ENCODE assay signal across 8 cellular contexts in the genomic region with DNA sequence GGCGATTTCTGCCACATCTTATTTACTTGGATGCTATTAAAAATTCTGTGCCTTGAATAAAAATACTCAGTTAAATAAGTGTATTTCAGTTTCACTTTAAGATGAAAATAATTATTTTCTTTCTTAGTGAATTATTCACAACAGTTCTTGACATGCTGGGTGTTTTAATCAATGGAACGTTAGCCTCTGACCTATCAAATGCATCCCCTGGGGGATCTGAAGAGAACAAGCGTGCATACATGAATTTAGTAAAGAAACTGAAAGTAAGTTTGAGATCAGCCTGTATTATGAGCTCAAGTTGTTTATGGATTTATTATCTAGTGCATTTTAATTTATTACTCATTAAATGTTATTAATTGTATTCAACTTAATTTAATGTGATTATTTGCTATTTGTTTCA. TPM values are rescaled to one million over a fixed set of nuclear protein-coding genes. Genes with fewer than 3 reads are reported as not detected.
A peak's percentile ranks its signal among the peaks of the same experiment; 100 is the strongest.
DNase-seq lines count a peak whose midpoint lies in the region; ATAC-seq, FAIRE-seq and TF ChIP-seq lines count a peak whose summit lies in the region.

No MANE protein-coding gene starts in this region.

- 83% methylated on average over 3 of the region's 3 CpGs for WGBS in mammary epithelial cell (ENCODE audit: low coverage, missing lambda C conversion rate)

- dilution Hi-C loops in mammary epithelial cell (cut with HindIII; ENCODE audit: low sequenced_read_pairs) = no loop called here

- no peaks in the 10 kb centered on the region for H3K79me2 ChIP-seq in mammary epithelial cell (ENCODE audit: insufficient read depth, low read length)

- BruUV-seq in mammary epithelial cell (replicated peaks; lab: Mats Ljungman, UMichigan) = no TSS peak

- DNase-seq in breast epithelium (ENCODE audit: low spot score in 2 of 2) = no peak
- no peak for DNase-seq in mammary epithelial cell
- no peak for DNase-seq in thoracic aorta (ENCODE audit: low spot score)
- no peak for DNase-seq in DMS79 (lab: John Stamatoyannopoulos, UW)
- no peak for DNase-seq in HTR-8/SVneo (ENCODE audit: insufficient read length, low spot score)
- DNase-seq in stimulated activated CD4-positive, alpha-beta T cell treated with anti-CD3 and anti-CD28 coated beads, Interleukin-15, amount 100 ng/mL, for 24 hours = no peak

- no peak for TF ChIP-seq CTCF in breast epithelium (IDR thresholded peaks at IDR 0.05)
- no peak for TF ChIP-seq CTCF in mammary epithelial cell (conservative IDR thresholded peaks at IDR 0.05 in 1 of 2, IDR thresholded peaks at IDR 0.05 in 1 of 2; ENCODE audit: extremely low read depth in 1 of 2, insufficient read depth in 1 of 2, low read depth in 1 of 2, low read length in 2 of 2)
- TF ChIP-seq CTCF in thoracic aorta (IDR thresholded peaks at IDR 0.05) = no peak

- H3K9me3 ChIP-seq in breast epithelium = no peaks in the 10 kb centered on the region
- no peaks in the 10 kb centered on the region for H3K9me3 ChIP-seq in mammary epithelial cell (replicated peaks; ENCODE audit: insufficient read depth, low read length)
- no peaks in the 10 kb centered on the region for H3K9me3 ChIP-seq in thoracic aorta

- CTCF ChIA-PET in mammary epithelial cell (lab: Charles Lee; ENCODE audit: low non-redundant PET) = no interaction called here

- in situ Hi-C loops in mammary epithelial cell (cut with MboI; ENCODE audit: low sequenced_read_pairs in 2 of 2) = no loop called here

- H3K4me1 ChIP-seq in breast epithelium = no peaks in the 10 kb centered on the region
- no peaks in the 10 kb centered on the region for H3K4me1 ChIP-seq in mammary epithelial cell (ENCODE audit: insufficient read depth, low read length)
- H3K4me1 ChIP-seq in thoracic aorta (ENCODE audit: control insufficient read depth in 1 of 2, low read depth in 2 of 2) = no peaks in the 10 kb centered on the region

- H3K36me3 ChIP-seq in breast epithelium = no peaks in the 10 kb centered on the region
- H3K36me3 ChIP-seq in mammary epithelial cell (ENCODE audit: insufficient read depth, low read length) = no peaks in the 10 kb centered on the region
- H3K36me3 ChIP-seq in thoracic aorta = no peaks in the 10 kb centered on the region

- no peak overlapping the region for H2AFZ ChIP-seq in mammary epithelial cell (ENCODE audit: low read depth, low read length)

- no peaks in the 10 kb centered on the region for H4K20me1 ChIP-seq in mammary epithelial cell (ENCODE audit: insufficient read depth, low read length)

- intact Hi-C loops in breast epithelium (cut with DNase I; ENCODE audit: low total_unique reads) = no loop called here
- intact Hi-C loops in mammary epithelial cell (cut with micrococcal nuclease) = no loop called here

- peak; percentile 70 for ATAC-seq in HG02943 (IDR thresholded peaks at IDR 0.05; ENCODE audit: low read depth, unreplicated experiment)
- ATAC-seq in thoracic aorta (ENCODE audit: insufficient number of reproducible peaks, low FRiP score, low read depth) = no peak

- no peak overlapping the region for H3K9ac ChIP-seq in mammary epithelial cell (ENCODE audit: insufficient read depth, low read length)

- FAIRE-seq in colon (lab: Jason Lieb, UNC) = peak; percentile 65
- no peak for FAIRE-seq in HTR-8/SVneo (lab: Jason Lieb, UNC)

- peak overlapping the region; percentile 8 to 26 (median 20) for H3K4me3 ChIP-seq in breast epithelium
- H3K4me3 ChIP-seq in mammary epithelial cell (replicated peaks in 1 of 3; ENCODE audit: insufficient read depth in 1 of 3, low read depth in 2 of 3, low read length in 3 of 3) = no peak overlapping the region
- H3K4me3 ChIP-seq in thoracic aorta = peak overlapping the region; percentile 48

- H3K27ac ChIP-seq in breast epithelium (no peak overlapping the region), mammary epithelial cell (ENCODE audit: insufficient read depth, low read depth, low read length) (no peak overlapping the region), thoracic aorta (no peak overlapping the region)

- H3K27me3 ChIP-seq in breast epithelium (no peaks in the 10 kb centered on the region), mammary epithelial cell (ENCODE audit: insufficient read depth, low read length) (no peaks in the 10 kb centered on the region), thoracic aorta (replicated peaks; ENCODE audit: insufficient read depth) (no peaks in the 10 kb centered on the region)

- no peak for TF ChIP-seq POLR2A in breast epithelium (IDR thresholded peaks at IDR 0.05)

- H3K4me2 ChIP-seq in mammary epithelial cell (ENCODE audit: insufficient read depth, low read depth, low read length) = no peak overlapping the region

RNA-seq across cellular contexts. Expression of gene P2RY12, which starts 0.6 kb away (rescaled TPM):
- total RNA-seq in breast epithelium = 1 to 10 TPM; 3.6 to 9.0 (median 3.7) TPM
- total RNA-seq in mammary epithelial cell = not detected
- polyA plus RNA-seq in mammary epithelial cell = not detected
- not detected for polyA minus RNA-seq in mammary epithelial cell
- total RNA-seq in thoracic aorta = 10 to 100 TPM in 1 of 2 donors, 1 to 10 TPM in 1; 2.2 to 10.7 TPM

RNA-seq across cellular contexts. Expression of gene P2RY13, which starts 54.6 kb away (rescaled TPM):
- total RNA-seq in breast epithelium = 1 to 10 TPM in 2 of 3 donors, under 1 TPM in 1; 0.98 to 6.9 (median 2.5) TPM
- not detected for total RNA-seq in mammary epithelial cell
- not detected for polyA plus RNA-seq in mammary epithelial cell
- polyA minus RNA-seq in mammary epithelial cell = not detected
- 1 to 10 TPM; 1.4 to 3.0 TPM for total RNA-seq in thoracic aorta

Comparison
In these comparisons a context has a peak if more than half of its experiments do, and no peak if none do; other contexts are left out.
1. H3K4me3 ChIP-seq: peak in breast epithelium (3 of 3) and thoracic aorta (single experiment); none in mammary epithelial cell (0 of 3).